Comparison of ENCODE assay signal across 1 cellular context in the genomic region with DNA sequence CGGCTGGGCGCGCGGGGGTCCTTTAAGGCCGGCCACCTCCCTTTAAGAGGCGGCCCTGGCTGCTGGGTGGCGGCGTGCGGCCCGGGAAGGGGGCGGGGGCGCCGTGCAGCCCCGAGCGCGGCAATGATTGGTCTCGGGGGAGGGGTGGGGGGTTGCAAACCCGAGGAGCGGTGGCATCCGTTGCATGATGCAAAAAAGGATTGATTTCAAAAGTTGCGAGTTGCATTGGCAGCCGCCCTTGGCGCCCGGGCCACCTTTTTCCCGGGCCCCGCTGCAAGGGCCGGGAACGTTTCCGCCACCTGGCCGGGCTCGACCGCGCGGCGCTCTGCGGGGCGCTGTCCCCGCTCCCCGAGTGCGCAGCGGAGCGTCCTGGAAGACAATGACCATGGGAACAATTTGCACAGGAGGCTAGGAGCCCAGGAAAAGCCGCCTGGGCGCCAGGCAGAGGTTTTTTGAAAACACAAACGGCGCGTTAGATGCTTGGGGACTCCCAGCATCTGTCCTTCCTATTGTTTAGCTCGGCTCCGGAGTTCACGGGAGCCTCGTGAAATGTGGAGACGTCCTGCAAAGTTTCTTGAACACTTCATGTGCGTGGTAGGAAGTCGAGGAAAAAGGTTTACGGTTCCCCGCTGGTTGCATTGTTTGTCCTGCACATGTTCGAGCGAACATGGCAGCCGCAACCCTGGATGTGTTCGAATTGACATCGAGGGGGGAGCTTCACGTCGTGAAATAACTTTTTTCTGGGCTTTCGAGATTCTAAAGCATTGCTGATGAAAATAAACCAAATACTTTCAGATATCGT.
TF ChIP-seq lines count a peak whose summit lies in the region.

A gene with protein sequence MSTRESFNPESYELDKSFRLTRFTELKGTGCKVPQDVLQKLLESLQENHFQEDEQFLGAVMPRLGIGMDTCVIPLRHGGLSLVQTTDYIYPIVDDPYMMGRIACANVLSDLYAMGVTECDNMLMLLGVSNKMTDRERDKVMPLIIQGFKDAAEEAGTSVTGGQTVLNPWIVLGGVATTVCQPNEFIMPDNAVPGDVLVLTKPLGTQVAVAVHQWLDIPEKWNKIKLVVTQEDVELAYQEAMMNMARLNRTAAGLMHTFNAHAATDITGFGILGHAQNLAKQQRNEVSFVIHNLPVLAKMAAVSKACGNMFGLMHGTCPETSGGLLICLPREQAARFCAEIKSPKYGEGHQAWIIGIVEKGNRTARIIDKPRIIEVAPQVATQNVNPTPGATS (minus strand): TSS at position 78 of the 802 bp plus-strand sequence. CDS start 3,343 bp downstream, outside the sequence.

TF ChIP-seq in K562, 482 proteins besides CTCF, POLR2A, EP300 and RAD21 (continued from another document and continues in another):
- TF ChIP-seq MBD1 (CRISPR knock-in tag; IDR thresholded peaks at IDR 0.05) (no peak), TEAD4 (IDR thresholded peaks at IDR 0.05; ENCODE audit: low read length) (no peak), TEAD4 (CRISPR knock-in tag; IDR thresholded peaks at IDR 0.05; ENCODE audit: borderline replicate concordance) (peak; percentile 60; the same call in 1 of the 2 replicates), ZNF311 (CRISPR knock-in tag; IDR thresholded peaks at IDR 0.05) (no peak), PTTG1 (tag; IDR thresholded peaks at IDR 0.05; ENCODE audit: low read depth) (no peak), NFXL1 (CRISPR knock-in tag; IDR thresholded peaks at IDR 0.05) (no peak), ZNF639 (CRISPR knock-in tag; conservative IDR thresholded peaks at IDR 0.05 in 1 of 2, IDR thresholded peaks at IDR 0.05 in 1 of 2) (no peak), SNIP1 (IDR thresholded peaks at IDR 0.05; ENCODE audit: low read depth) (no peak), TGIF2 (CRISPR knock-in tag; IDR thresholded peaks at IDR 0.05) (no peak), TFE3 (CRISPR knock-in tag; IDR thresholded peaks at IDR 0.05) (no peak), SIX5 (IDR thresholded peaks at IDR 0.05; ENCODE audit: borderline replicate concordance in 1 of 2, insufficient read depth in 1 of 2, low read depth in 1 of 2, low read length in 2 of 2) (no peak), POLR2B (IDR thresholded peaks at IDR 0.05; ENCODE audit: low read depth, partially characterized antibody) (no peak), NFE2L1 (tag; IDR thresholded peaks at IDR 0.05; ENCODE audit: borderline replicate concordance, low read depth) (no peak), NCOA4 (IDR thresholded peaks at IDR 0.05; ENCODE audit: partially characterized antibody) (no peak), SMARCC2 (IDR thresholded peaks at IDR 0.05; ENCODE audit: low read depth) (no peak), RNF2 (IDR thresholded peaks at IDR 0.05) (no peak), RFX7 (CRISPR knock-in tag; IDR thresholded peaks at IDR 0.05) (no peak), ZNF589 (CRISPR knock-in tag; IDR thresholded peaks at IDR 0.05; ENCODE audit: low read depth) (no peak), SNRNP70 (optimal IDR thresholded peaks at IDR 0.05; ENCODE audit: low read depth, low read length) (no peak), ZNF253 (CRISPR knock-in tag; conservative IDR thresholded peaks at IDR 0.05) (no peak), LCOR (CRISPR knock-in tag; IDR thresholded peaks at IDR 0.05) (0 out of 2 replicates have a peak, but pooled peaks have one; percentile 45), POLR2AphosphoS5 (IDR thresholded peaks at IDR 0.05; ENCODE audit: control insufficient read depth, insufficient read depth, low read depth, low read length) (no peak), FOXA3 (CRISPR knock-in tag; conservative IDR thresholded peaks at IDR 0.05 in 1 of 2, IDR thresholded peaks at IDR 0.05 in 1 of 2) (no peak), SMAD4 (CRISPR knock-in tag; conservative IDR thresholded peaks at IDR 0.05) (peak; percentile 17; the same call in 1 of the 2 replicates), NFYB (IDR thresholded peaks at IDR 0.05; ENCODE audit: extremely low read depth, insufficient read length) (no peak), CBX3 (IDR thresholded peaks at IDR 0.05; ENCODE audit: borderline replicate concordance in 1 of 2, low read length in 2 of 2) (no peak), PREB (CRISPR knock-in tag; IDR thresholded peaks at IDR 0.05) (no peak), RBM17 (IDR thresholded peaks at IDR 0.05; ENCODE audit: borderline replicate concordance, low read depth, low read length) (no peak), MED1 (CRISPR knock-in tag; IDR thresholded peaks at IDR 0.05; ENCODE audit: borderline replicate concordance) (no peak), ZNF57 (CRISPR knock-in tag; IDR thresholded peaks at IDR 0.05) (no peak), TCF7L2 (IDR thresholded peaks at IDR 0.05; ENCODE audit: low read depth, low read length) (no peak), SLC30A9 (CRISPR knock-in tag; IDR thresholded peaks at IDR 0.05) (no peak), ZNF134 (CRISPR knock-in tag; conservative IDR thresholded peaks at IDR 0.05) (no peak), CTBP1 (IDR thresholded peaks at IDR 0.05; ENCODE audit: borderline replicate concordance) (peak; percentile 55), RBBP5 (IDR thresholded peaks at IDR 0.05; ENCODE audit: borderline replicate concordance, insufficient read depth, low read length, poor library complexity, severe bottlenecking) (no peak), HEY1 (CRISPR knock-in tag; IDR thresholded peaks at IDR 0.05; ENCODE audit: borderline replicate concordance) (no peak), MCM3 (IDR thresholded peaks at IDR 0.05) (no peak), RBM34 (IDR thresholded peaks at IDR 0.05; ENCODE audit: borderline replicate concordance, insufficient read depth, low read length) (no peak), ZNF75A (CRISPR knock-in tag; IDR thresholded peaks at IDR 0.05) (no peak), ZNF184 (CRISPR knock-in tag; IDR thresholded peaks at IDR 0.05) (peak; percentile 13; the same call in 1 of the 2 replicates), NBN (IDR thresholded peaks at IDR 0.05; ENCODE audit: low read depth) (0 out of 2 replicates have a peak, but pooled peaks have one; percentile 25), NCOA2 (IDR thresholded peaks at IDR 0.05; ENCODE audit: partially characterized antibody in 2 of 2) (no peak), ZNF561 (CRISPR knock-in tag; conservative IDR thresholded peaks at IDR 0.05) (no peak)
- TF ChIP-seq, protein P1, sequence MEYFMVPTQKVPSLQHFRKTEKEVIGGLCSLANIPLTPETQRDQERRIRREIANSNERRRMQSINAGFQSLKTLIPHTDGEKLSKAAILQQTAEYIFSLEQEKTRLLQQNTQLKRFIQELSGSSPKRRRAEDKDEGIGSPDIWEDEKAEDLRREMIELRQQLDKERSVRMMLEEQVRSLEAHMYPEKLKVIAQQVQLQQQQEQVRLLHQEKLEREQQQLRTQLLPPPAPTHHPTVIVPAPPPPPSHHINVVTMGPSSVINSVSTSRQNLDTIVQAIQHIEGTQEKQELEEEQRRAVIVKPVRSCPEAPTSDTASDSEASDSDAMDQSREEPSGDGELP (CRISPR knock-in tag; IDR thresholded peaks at IDR 0.05; ENCODE audit: borderline replicate concordance): peak; percentile 80; the same call in 1 of the 2 replicates
- TF ChIP-seq, protein P2, sequence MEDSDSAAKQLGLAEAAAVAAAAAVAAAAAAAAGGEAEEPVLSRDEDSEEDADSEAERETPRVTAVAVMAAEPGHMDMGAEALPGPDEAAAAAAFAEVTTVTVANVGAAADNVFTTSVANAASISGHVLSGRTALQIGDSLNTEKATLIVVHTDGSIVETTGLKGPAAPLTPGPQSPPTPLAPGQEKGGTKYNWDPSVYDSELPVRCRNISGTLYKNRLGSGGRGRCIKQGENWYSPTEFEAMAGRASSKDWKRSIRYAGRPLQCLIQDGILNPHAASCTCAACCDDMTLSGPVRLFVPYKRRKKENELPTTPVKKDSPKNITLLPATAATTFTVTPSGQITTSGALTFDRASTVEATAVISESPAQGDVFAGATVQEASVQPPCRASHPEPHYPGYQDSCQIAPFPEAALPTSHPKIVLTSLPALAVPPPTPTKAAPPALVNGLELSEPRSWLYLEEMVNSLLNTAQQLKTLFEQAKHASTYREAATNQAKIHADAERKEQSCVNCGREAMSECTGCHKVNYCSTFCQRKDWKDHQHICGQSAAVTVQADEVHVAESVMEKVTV (CRISPR knock-in tag; IDR thresholded peaks at IDR 0.05): no peak
- TF ChIP-seq, protein P3, sequence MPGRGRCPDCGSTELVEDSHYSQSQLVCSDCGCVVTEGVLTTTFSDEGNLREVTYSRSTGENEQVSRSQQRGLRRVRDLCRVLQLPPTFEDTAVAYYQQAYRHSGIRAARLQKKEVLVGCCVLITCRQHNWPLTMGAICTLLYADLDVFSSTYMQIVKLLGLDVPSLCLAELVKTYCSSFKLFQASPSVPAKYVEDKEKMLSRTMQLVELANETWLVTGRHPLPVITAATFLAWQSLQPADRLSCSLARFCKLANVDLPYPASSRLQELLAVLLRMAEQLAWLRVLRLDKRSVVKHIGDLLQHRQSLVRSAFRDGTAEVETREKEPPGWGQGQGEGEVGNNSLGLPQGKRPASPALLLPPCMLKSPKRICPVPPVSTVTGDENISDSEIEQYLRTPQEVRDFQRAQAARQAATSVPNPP (IDR thresholded peaks at IDR 0.05; ENCODE audit: borderline replicate concordance, insufficient read depth, insufficient read length): no peak
- TF ChIP-seq, protein P4, sequence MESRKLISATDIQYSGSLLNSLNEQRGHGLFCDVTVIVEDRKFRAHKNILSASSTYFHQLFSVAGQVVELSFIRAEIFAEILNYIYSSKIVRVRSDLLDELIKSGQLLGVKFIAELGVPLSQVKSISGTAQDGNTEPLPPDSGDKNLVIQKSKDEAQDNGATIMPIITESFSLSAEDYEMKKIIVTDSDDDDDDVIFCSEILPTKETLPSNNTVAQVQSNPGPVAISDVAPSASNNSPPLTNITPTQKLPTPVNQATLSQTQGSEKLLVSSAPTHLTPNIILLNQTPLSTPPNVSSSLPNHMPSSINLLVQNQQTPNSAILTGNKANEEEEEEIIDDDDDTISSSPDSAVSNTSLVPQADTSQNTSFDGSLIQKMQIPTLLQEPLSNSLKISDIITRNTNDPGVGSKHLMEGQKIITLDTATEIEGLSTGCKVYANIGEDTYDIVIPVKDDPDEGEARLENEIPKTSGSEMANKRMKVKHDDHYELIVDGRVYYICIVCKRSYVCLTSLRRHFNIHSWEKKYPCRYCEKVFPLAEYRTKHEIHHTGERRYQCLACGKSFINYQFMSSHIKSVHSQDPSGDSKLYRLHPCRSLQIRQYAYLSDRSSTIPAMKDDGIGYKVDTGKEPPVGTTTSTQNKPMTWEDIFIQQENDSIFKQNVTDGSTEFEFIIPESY (CRISPR knock-in tag; IDR thresholded peaks at IDR 0.05): 0 out of 2 replicates have a peak, but pooled peaks have one; percentile 33
- TF ChIP-seq, protein P5, sequence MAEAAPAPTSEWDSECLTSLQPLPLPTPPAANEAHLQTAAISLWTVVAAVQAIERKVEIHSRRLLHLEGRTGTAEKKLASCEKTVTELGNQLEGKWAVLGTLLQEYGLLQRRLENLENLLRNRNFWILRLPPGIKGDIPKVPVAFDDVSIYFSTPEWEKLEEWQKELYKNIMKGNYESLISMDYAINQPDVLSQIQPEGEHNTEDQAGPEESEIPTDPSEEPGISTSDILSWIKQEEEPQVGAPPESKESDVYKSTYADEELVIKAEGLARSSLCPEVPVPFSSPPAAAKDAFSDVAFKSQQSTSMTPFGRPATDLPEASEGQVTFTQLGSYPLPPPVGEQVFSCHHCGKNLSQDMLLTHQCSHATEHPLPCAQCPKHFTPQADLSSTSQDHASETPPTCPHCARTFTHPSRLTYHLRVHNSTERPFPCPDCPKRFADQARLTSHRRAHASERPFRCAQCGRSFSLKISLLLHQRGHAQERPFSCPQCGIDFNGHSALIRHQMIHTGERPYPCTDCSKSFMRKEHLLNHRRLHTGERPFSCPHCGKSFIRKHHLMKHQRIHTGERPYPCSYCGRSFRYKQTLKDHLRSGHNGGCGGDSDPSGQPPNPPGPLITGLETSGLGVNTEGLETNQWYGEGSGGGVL (CRISPR knock-in tag; IDR thresholded peaks at IDR 0.05): no peak
